In the genomic region with DNA sequence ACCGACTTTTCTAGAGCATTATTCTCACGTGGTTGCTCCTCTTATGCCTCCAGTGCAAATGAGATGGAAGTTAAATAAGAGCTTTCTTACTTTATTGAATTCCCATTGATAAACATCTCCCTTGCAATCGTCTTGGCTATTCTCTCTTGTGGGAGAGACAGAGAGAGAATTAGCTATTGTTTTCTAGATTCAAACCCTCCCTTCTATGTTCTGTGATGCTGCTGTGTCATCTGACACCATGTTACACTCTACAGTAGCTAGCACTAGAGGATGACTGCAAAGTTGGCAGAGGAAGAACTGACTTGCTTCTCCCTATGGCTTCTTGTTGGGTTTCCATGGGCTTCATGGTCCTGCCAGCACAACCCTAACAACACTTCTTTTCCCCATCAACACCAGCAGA, we compare ENCODE assay signal across 26 cellular contexts.
"Had no signal": no experiment of that assay in that cellular context is flagged by ENCODE, and none has a peak within 500 bp of the region (broad histone marks: within the 10 kb centered on the region; RNA-seq: fewer than 3 reads in every experiment).

No MANE protein-coding gene starts in this region.

- H3K4me3 ChIP-seq: esophagus squamous epithelium, lower lobe of right lung, ovary, smooth muscle cell, thyroid gland had no signal

- H3K27ac ChIP-seq: esophagus squamous epithelium, lower lobe of right lung, ovary, thyroid gland had no signal

- H3K4me1 Mint-ChIP-seq: immature natural killer cell; naive thymus-derived CD8-positive, alpha-beta T cell; stimulated activated naive CD8-positive, alpha-beta T cell treated with anti-CD3 and anti-CD28 coated beads, Interleukin-15, amount 100 ng/mL, for 72 hours had no signal

- H3K36me3 ChIP-seq: esophagus squamous epithelium, lower lobe of right lung, ovary, thyroid gland had no signal

- DNase-seq: cerebellar nuclear complex; cortex of kidney; effector memory CD8-positive, alpha-beta T cell; erythroblast; esophagus squamous epithelium; foreskin melanocyte; immature natural killer cell; left ventricle myocardium superior; lower lobe of right lung; mesenchymal stem cell; naive thymus-derived CD8-positive, alpha-beta T cell; nephron progenitor cell; occipital lobe; ovary; stimulated activated CD4-positive, alpha-beta T cell treated with anti-CD3 and anti-CD28 coated beads, Interleukin-12 subunit alpha, Interleukin-12 subunit beta, amount 100 ng/mL, for 4 hours; stimulated activated CD4-positive, alpha-beta T cell treated with anti-CD3 and anti-CD28 coated beads, Interleukin-1b, Interleukin-23, amount 100 ng/mL, for 48 hours; stimulated activated CD4-positive, alpha-beta T cell treated with anti-CD3 and anti-CD28 coated beads, Interleukin-4, amount 100 ng/mL, for 1 hour; stimulated activated CD8-positive, alpha-beta memory T cell treated with anti-CD3 and anti-CD28 coated beads, Interleukin-4, amount 100 ng/mL, for 48 hours; stimulated activated naive CD4-positive, alpha-beta T cell; stimulated activated naive CD8-positive, alpha-beta T cell treated with anti-CD3 and anti-CD28 coated beads, Interleukin-15, amount 100 ng/mL, for 72 hours; thyroid gland had no signal

- H3K4me3 Mint-ChIP-seq: effector memory CD8-positive, alpha-beta T cell; immature natural killer cell; naive thymus-derived CD8-positive, alpha-beta T cell; nephron progenitor cell; stimulated activated naive CD8-positive, alpha-beta T cell treated with anti-CD3 and anti-CD28 coated beads, Interleukin-15, amount 100 ng/mL, for 72 hours; type B pancreatic cell had no signal

- H3K36me3 Mint-ChIP-seq: naive thymus-derived CD8-positive, alpha-beta T cell; type B pancreatic cell had no signal

- H3K9me3 ChIP-seq: esophagus squamous epithelium, lower lobe of right lung, ovary, thyroid gland had no signal

- H3K9me3 Mint-ChIP-seq: effector memory CD8-positive, alpha-beta T cell; naive thymus-derived CD8-positive, alpha-beta T cell; nephron progenitor cell; stimulated activated naive CD8-positive, alpha-beta T cell treated with anti-CD3 and anti-CD28 coated beads, Interleukin-15, amount 100 ng/mL, for 72 hours had no signal

- H3K27me3 ChIP-seq: ovary, thyroid gland had no signal

- FAIRE-seq: endometrium, keratinocyte had no signal

- H3K27ac Mint-ChIP-seq: effector memory CD8-positive, alpha-beta T cell; immature natural killer cell; naive thymus-derived CD8-positive, alpha-beta T cell; nephron progenitor cell; stimulated activated naive CD8-positive, alpha-beta T cell treated with anti-CD3 and anti-CD28 coated beads, Interleukin-15, amount 100 ng/mL, for 72 hours; type B pancreatic cell had no signal

- H3K4me2 ChIP-seq: smooth muscle cell had no signal

- H3K4me1 ChIP-seq: lower lobe of right lung, thyroid gland had no signal

- ATAC-seq: effector memory CD8-positive, alpha-beta T cell; left ventricle myocardium superior; lower lobe of right lung; naive thymus-derived CD8-positive, alpha-beta T cell; sciatic nerve; stimulated activated naive CD8-positive, alpha-beta T cell treated with anti-CD3 and anti-CD28 coated beads, Interleukin-15, amount 100 ng/mL, for 72 hours had no signal
